ENCODE assay signal across 8 cellular contexts in the genomic region with DNA sequence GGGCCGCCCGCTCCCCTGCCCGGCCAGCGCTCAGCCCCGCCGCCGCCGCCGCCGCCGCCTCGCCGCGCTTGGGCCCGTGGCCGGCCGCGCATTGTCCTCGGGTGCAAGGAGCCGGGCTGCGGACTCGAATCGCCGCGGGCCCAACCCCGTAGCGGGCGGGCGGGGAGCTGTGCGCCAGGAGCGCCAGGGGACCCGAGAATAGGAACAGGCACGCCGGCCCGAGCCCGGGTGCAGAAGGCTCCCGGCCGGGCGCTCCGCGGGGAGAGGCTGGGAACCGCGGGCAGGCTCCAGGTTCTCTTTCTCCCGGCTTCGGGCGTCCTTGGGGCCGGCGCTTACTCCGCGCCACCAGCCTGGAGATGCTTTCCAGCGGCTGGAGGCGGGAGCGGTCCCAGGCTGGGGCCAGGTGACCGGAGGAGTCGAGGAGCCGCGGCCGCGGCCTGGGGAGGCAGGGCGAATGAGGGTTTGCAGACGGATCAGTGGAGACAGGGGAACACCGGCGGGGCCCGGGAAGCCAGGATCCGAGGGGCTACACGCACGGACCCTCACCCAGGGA. TPM values are rescaled to one million over a fixed set of nuclear protein-coding genes. Genes with fewer than 3 reads are reported as not detected.
DNase-seq lines count a peak whose midpoint lies in the region; ATAC-seq and TF ChIP-seq lines count a peak whose summit lies in the region.

No MANE protein-coding gene starts in this region.

- peak overlapping the region; percentile 70 for H3K27ac Mint-ChIP-seq in glutamatergic neuron (ENCODE audit: unreplicated experiment)

- peaks cover 16% of the 10 kb centered on the region for H3K4me1 ChIP-seq in ovary (ENCODE audit: insufficient read depth)

- no peaks in the 10 kb centered on the region for H3K27me3 ChIP-seq in ovary

- 0 to 1% (median 0%) methylated on average over 58 to 67 of the region's 67 CpGs for WGBS in ovary, 3 donors

- intact Hi-C loops in ovary (cut with DNase I) = loop anchor here (2.0 to 5.0 kb wide), 3 partner anchors 57 to 182 kb away; no protein-coding TSS in a partner anchor

- peak overlapping the region; percentile 62 for H3K4me3 ChIP-seq in ovary

- H3K27me3 Mint-ChIP-seq in glutamatergic neuron (ENCODE audit: unreplicated experiment) = peaks cover 14% of the 10 kb centered on the region

- peak; percentile 41 for DNase-seq in EL
- peak; percentile 30 to 39 for DNase-seq in activated T-cell treated with anti-CD3 and anti-CD28 coated beads, Interleukin-2, amount 50 U/mL, for 48 hours
- DNase-seq in glutamatergic neuron = peak; percentile 69
- DNase-seq in ovary = peak; percentile 43 to 71 (median 59)
- DNase-seq in NCI-H2196 (lab: John Stamatoyannopoulos, UW; ENCODE audit: unreplicated experiment) = no peak
- DNase-seq in NAMALWA (ENCODE audit: low spot score) = no peak
- no peak for DNase-seq in globus pallidus (ENCODE audit: low spot score)

- TF ChIP-seq EP300 in ovary (IDR thresholded peaks at IDR 0.05) = no peak

- no peaks in the 10 kb centered on the region for H3K36me3 ChIP-seq in ovary

- no peak for TF ChIP-seq CTCF in glutamatergic neuron (IDR thresholded peaks at IDR 0.05; ENCODE audit: partially characterized antibody, unreplicated experiment)
- no peak for TF ChIP-seq CTCF in ovary (IDR thresholded peaks at IDR 0.05)

- peak; percentile 30 for ATAC-seq in HG02759 (IDR thresholded peaks at IDR 0.05; ENCODE audit: unreplicated experiment)

- H3K4me3 Mint-ChIP-seq in glutamatergic neuron (ENCODE audit: unreplicated experiment) = peak overlapping the region; percentile 98

- H3K27ac ChIP-seq in ovary = peak overlapping the region; percentile 88 to 91

- H3K36me3 Mint-ChIP-seq in glutamatergic neuron (ENCODE audit: unreplicated experiment) = no peaks in the 10 kb centered on the region

- peaks cover 49% of the 10 kb centered on the region for H3K4me1 Mint-ChIP-seq in glutamatergic neuron (ENCODE audit: low read depth, unreplicated experiment)

- H3K9me3 ChIP-seq in ovary = no peaks in the 10 kb centered on the region

- no peak for TF ChIP-seq POLR2A in ovary (IDR thresholded peaks at IDR 0.05)

- H3K9me3 Mint-ChIP-seq in glutamatergic neuron (ENCODE audit: unreplicated experiment) = peaks cover 4% of the 10 kb centered on the region

RNA-seq across cellular contexts. Expression of a gene that starts 0.6 kb away (rescaled TPM):
- total RNA-seq in glutamatergic neuron (ENCODE audit: unreplicated experiment) (8.7 TPM), ovary (10 to 100 TPM; 11.8 to 42.3 (median 30.2) TPM)
- 10 to 100 TPM; 10.6 to 13.0 TPM for polyA plus RNA-seq in ovary

RNA-seq across cellular contexts. Expression of a gene that starts 53.8 kb away (rescaled TPM):
- 15.8 TPM for total RNA-seq in glutamatergic neuron (ENCODE audit: unreplicated experiment)
- 10 to 100 TPM; 13.0 to 20.6 (median 16.7) TPM for total RNA-seq in ovary
- polyA plus RNA-seq in ovary = 10 to 100 TPM; 31.8 to 37.3 TPM

Comparison
In these comparisons a context has a peak if more than half of its experiments do, and no peak if none do; other contexts are left out.
1. DNase-seq: peak in EL (single experiment), activated T-cell treated with anti-CD3 and anti-CD28 coated beads, Interleukin-2, amount 50 U/mL, for 48 hours (2 of 2), glutamatergic neuron (single experiment) and ovary (5 of 5); none in NCI-H2196 (single experiment), NAMALWA (single experiment) and globus pallidus (single experiment).